ENCODE assay signal across 14 cellular contexts in the genomic region with DNA sequence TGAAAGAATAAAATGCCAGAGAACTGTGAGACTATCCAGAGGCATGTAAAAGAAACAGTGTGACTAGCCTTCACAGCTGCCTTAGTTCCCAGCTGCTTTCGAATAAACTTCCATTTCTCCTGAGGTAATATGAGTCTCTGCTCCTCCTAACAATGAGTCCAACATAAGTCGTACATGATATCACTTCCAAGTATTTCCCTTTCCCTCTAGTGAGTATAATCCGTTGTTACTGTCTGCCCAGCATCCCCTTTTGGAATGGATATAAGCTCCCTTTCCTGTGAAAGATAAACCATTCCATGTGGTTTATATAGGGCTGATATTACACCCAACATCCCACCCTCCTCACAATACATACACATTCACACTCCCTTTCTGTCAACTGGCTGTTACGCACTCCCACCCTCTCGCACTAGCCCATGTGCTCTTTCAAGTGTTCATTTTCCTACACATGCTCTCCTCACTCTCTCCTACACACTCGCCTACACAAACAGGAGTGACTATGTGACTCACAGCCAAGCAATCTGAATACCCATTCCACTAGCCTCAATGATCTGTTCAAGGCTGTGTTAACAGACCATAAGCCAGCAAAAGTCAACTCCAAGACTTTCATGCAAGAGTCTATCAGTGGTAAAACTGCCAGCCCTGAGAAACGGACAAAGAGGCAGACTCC. TPM values are rescaled to one million over a fixed set of nuclear protein-coding genes. Genes with fewer than 3 reads are reported as not detected.
DNase-seq lines count a peak whose midpoint lies in the region; ATAC-seq and TF ChIP-seq lines count a peak whose summit lies in the region.
"Had no signal": no experiment of that assay in that cellular context is flagged by ENCODE, and none has a peak within 500 bp of the region (broad histone marks: within the 10 kb centered on the region; RNA-seq: fewer than 3 reads in every experiment).

No MANE protein-coding gene starts in this region.

- TF ChIP-seq CTCF in glutamatergic neuron (IDR thresholded peaks at IDR 0.05; ENCODE audit: partially characterized antibody, unreplicated experiment) = no peak

- peak overlapping the region; percentile 31 for H3K4me3 Mint-ChIP-seq in activated naive CD4-positive, alpha-beta T cell treated with anti-CD3 and anti-CD28 coated beads, Interleukin-2, amount 50 U/mL, for 24 hours
- peak overlapping the region; percentile 1 for H3K4me3 Mint-ChIP-seq in activated T-helper 17 cell treated with anti-CD3 and anti-CD28 coated beads, Interleukin-2, amount 50 U/mL, for 72 hours
- H3K4me3 Mint-ChIP-seq in stimulated activated naive CD8-positive, alpha-beta T cell treated with anti-CD3 and anti-CD28 coated beads, Interleukin-15, amount 100 ng/mL, for 72 hours = peak overlapping the region; percentile 6 to 26
- no peak overlapping the region for H3K4me3 Mint-ChIP-seq in glutamatergic neuron (ENCODE audit: unreplicated experiment)
- H3K4me3 Mint-ChIP-seq: CD14-positive monocyte; dendritic cell treated with granulocyte-macrophage colony-stimulating factor and Interleukin-4, amounts not matched to agents 40 ng/mL and 50 ng/mL, for 4 days; immature natural killer cell had no signal

- peaks cover 30% of the 10 kb centered on the region for H3K36me3 Mint-ChIP-seq in activated naive CD4-positive, alpha-beta T cell treated with anti-CD3 and anti-CD28 coated beads, Interleukin-2, amount 50 U/mL, for 24 hours
- H3K36me3 Mint-ChIP-seq in activated T-helper 17 cell treated with anti-CD3 and anti-CD28 coated beads, Interleukin-2, amount 50 U/mL, for 72 hours (ENCODE audit: low read depth) = peaks cover 90% of the 10 kb centered on the region
- H3K36me3 Mint-ChIP-seq in glutamatergic neuron (ENCODE audit: unreplicated experiment) = no peaks in the 10 kb centered on the region

- ATAC-seq in activated T-helper 17 cell treated with anti-CD3 and anti-CD28 coated beads, Interleukin-2, amount 50 U/mL, for 72 hours (replicated peaks) = peak; percentile 26
- ATAC-seq in stimulated activated naive CD8-positive, alpha-beta T cell treated with anti-CD3 and anti-CD28 coated beads, Interleukin-15, amount 100 ng/mL, for 72 hours = no peak
- no peak for ATAC-seq in GM18873 (IDR thresholded peaks at IDR 0.05; ENCODE audit: low FRiP score, unreplicated experiment)

- H3K4me1 Mint-ChIP-seq in activated naive CD4-positive, alpha-beta T cell treated with anti-CD3 and anti-CD28 coated beads, Interleukin-2, amount 50 U/mL, for 24 hours = peaks cover 76% of the 10 kb centered on the region
- H3K4me1 Mint-ChIP-seq in activated T-helper 17 cell treated with anti-CD3 and anti-CD28 coated beads, Interleukin-2, amount 50 U/mL, for 72 hours = peaks cover 34% of the 10 kb centered on the region
- peaks cover 42% of the 10 kb centered on the region for H3K4me1 Mint-ChIP-seq in stimulated activated naive CD8-positive, alpha-beta T cell treated with anti-CD3 and anti-CD28 coated beads, Interleukin-15, amount 100 ng/mL, for 72 hours
- H3K4me1 Mint-ChIP-seq in glutamatergic neuron (ENCODE audit: low read depth, unreplicated experiment) = peaks cover 8% of the 10 kb centered on the region

- no peaks in the 10 kb centered on the region for H3K9me3 Mint-ChIP-seq in activated naive CD4-positive, alpha-beta T cell treated with anti-CD3 and anti-CD28 coated beads, Interleukin-2, amount 50 U/mL, for 24 hours
- no peaks in the 10 kb centered on the region for H3K9me3 Mint-ChIP-seq in activated T-helper 17 cell treated with anti-CD3 and anti-CD28 coated beads, Interleukin-2, amount 50 U/mL, for 72 hours
- no peaks in the 10 kb centered on the region for H3K9me3 Mint-ChIP-seq in stimulated activated naive CD8-positive, alpha-beta T cell treated with anti-CD3 and anti-CD28 coated beads, Interleukin-15, amount 100 ng/mL, for 72 hours
- no peaks in the 10 kb centered on the region for H3K9me3 Mint-ChIP-seq in glutamatergic neuron (ENCODE audit: unreplicated experiment)
- H3K9me3 Mint-ChIP-seq: CD14-positive monocyte; dendritic cell treated with granulocyte-macrophage colony-stimulating factor and Interleukin-4, amounts not matched to agents 40 ng/mL and 50 ng/mL, for 4 days; immature natural killer cell had no signal

- H3K27me3 Mint-ChIP-seq in activated naive CD4-positive, alpha-beta T cell treated with anti-CD3 and anti-CD28 coated beads, Interleukin-2, amount 50 U/mL, for 24 hours = no peaks in the 10 kb centered on the region
- no peaks in the 10 kb centered on the region for H3K27me3 Mint-ChIP-seq in activated T-helper 17 cell treated with anti-CD3 and anti-CD28 coated beads, Interleukin-2, amount 50 U/mL, for 72 hours
- no peaks in the 10 kb centered on the region for H3K27me3 Mint-ChIP-seq in stimulated activated naive CD8-positive, alpha-beta T cell treated with anti-CD3 and anti-CD28 coated beads, Interleukin-15, amount 100 ng/mL, for 72 hours
- H3K27me3 Mint-ChIP-seq in glutamatergic neuron (ENCODE audit: unreplicated experiment) = no peaks in the 10 kb centered on the region
- H3K27me3 Mint-ChIP-seq: dendritic cell treated with granulocyte-macrophage colony-stimulating factor and Interleukin-4, amounts not matched to agents 40 ng/mL and 50 ng/mL, for 4 days had no signal

- H3K27ac Mint-ChIP-seq in activated naive CD4-positive, alpha-beta T cell treated with anti-CD3 and anti-CD28 coated beads, Interleukin-2, amount 50 U/mL, for 24 hours = peak overlapping the region; percentile 4
- peak overlapping the region; percentile 1 for H3K27ac Mint-ChIP-seq in activated T-helper 17 cell treated with anti-CD3 and anti-CD28 coated beads, Interleukin-2, amount 50 U/mL, for 72 hours
- peak overlapping the region in 1 of 2 donors; percentile 28 for H3K27ac Mint-ChIP-seq in stimulated activated naive CD8-positive, alpha-beta T cell treated with anti-CD3 and anti-CD28 coated beads, Interleukin-15, amount 100 ng/mL, for 72 hours
- no peak overlapping the region for H3K27ac Mint-ChIP-seq in glutamatergic neuron (ENCODE audit: unreplicated experiment)
- H3K27ac Mint-ChIP-seq: dendritic cell treated with granulocyte-macrophage colony-stimulating factor and Interleukin-4, amounts not matched to agents 40 ng/mL and 50 ng/mL, for 4 days had no signal

- DNase-seq in activated naive CD4-positive, alpha-beta T cell treated with anti-CD3 and anti-CD28 coated beads, Interleukin-2, amount 50 U/mL, for 16 hours = no peak
- DNase-seq in iris pigment epithelial cell (ENCODE audit: low read depth) = peak; percentile 93
- no peak for DNase-seq in stimulated activated naive CD8-positive, alpha-beta T cell treated with anti-CD3 and anti-CD28 coated beads, Interleukin-15, amount 100 ng/mL, for 72 hours
- DNase-seq in glutamatergic neuron = no peak
- no peak for DNase-seq in NCI-H2081 treated with DMSO at 0.1 percent for 48 hours (lab: John Stamatoyannopoulos, UW)
- DNase-seq: activated CD8-positive, alpha-beta memory T cell treated with anti-CD3 and anti-CD28 coated beads for 24 hours; immature natural killer cell; NCI-H2107; stimulated activated naive CD4-positive, alpha-beta T cell treated with Interleukin-2 at 50 U/mL for 16 hours had no signal

RNA-seq across cellular contexts. Expression of a gene that starts 5.0 kb away (rescaled TPM):
- total RNA-seq in activated T-helper 17 cell treated with anti-CD3 and anti-CD28 coated beads, Interleukin-2, amount 50 U/mL, for 72 hours = 10 to 100 TPM; 17.7 to 27.6 TPM
- 10.3 TPM for total RNA-seq in glutamatergic neuron (ENCODE audit: unreplicated experiment)
